In genomic region chr1:207644852-207645631, GRCh38 we compare ENCODE assay signal across 8 cellular contexts. TPM values are rescaled to one million over a fixed set of nuclear protein-coding genes. Genes with fewer than 3 reads are reported as not detected.
DNase-seq lines count a peak whose midpoint lies in the region; ATAC-seq and TF ChIP-seq lines count a peak whose summit lies in the region.

Gene CR1L (plus strand): TSS chr1:207645133. CDS start chr1:207645234, 101 bp downstream.

- peak in 3 of 56 donors; percentile 11 to 31 (median 16) for TF ChIP-seq CTCF in dorsolateral prefrontal cortex (IDR thresholded peaks at IDR 0.05 in 54 of 56, conservative IDR thresholded peaks at IDR 0.05 in 2 of 56; ENCODE audit: low read depth in 1 of 56, partially characterized antibody in 56 of 56)
- TF ChIP-seq CTCF in lower lobe of right lung (IDR thresholded peaks at IDR 0.05), result no peak

- peak; percentile 5 for DNase-seq in DMS 273 treated with DMSO at 0.1 percent for 48 hours (lab: John Stamatoyannopoulos, UW)
- DNase-seq in NCI-H1092 (lab: John Stamatoyannopoulos, UW), result peak; percentile 72
- DNase-seq in activated CD4-positive, alpha-beta T cell treated with anti-CD3 and anti-CD28 coated beads, Interleukin-2, amount 50 U/mL, for 48 hours, result peak; percentile 74 to 83
- peak; percentile 45 to 86 (median 70) for DNase-seq in dorsolateral prefrontal cortex
- DNase-seq in lower lobe of right lung, result peak; percentile 88
- peak; percentile 58 to 76 (median 63) for DNase-seq in stimulated activated CD4-positive, alpha-beta T cell treated with anti-CD3 and anti-CD28 coated beads, TNF-alpha, amount 100 ng/mL, for 48 hours (ENCODE audit: low read depth in 3 of 3)
- DNase-seq in KG1 (lab: John Stamatoyannopoulos, UW), result no peak

- intact Hi-C loops in dorsolateral prefrontal cortex (cut with DNase I) (no loop called here), lower lobe of right lung (cut with DNase I) (no loop called here)

- peak; percentile 82 for ATAC-seq in GM21717 (IDR thresholded peaks at IDR 0.05; ENCODE audit: unreplicated experiment)
- ATAC-seq in lower lobe of right lung, result peak; percentile 97 to 99

- peaks cover 0 to 10% (median 0%) of the 10 kb centered on the region in 45 donors for H3K27me3 ChIP-seq in dorsolateral prefrontal cortex
- no peaks in the 10 kb centered on the region for H3K27me3 ChIP-seq in lower lobe of right lung (ENCODE audit: low read depth)

- peak within 1 kb of the TSS; percentile 33 to 86 (median 70) for H3K4me3 ChIP-seq in dorsolateral prefrontal cortex
- H3K4me3 ChIP-seq in lower lobe of right lung, result peak within 1 kb of the TSS; percentile 67

- peaks cover 7% of the 10 kb centered on the region for H3K4me1 ChIP-seq in lower lobe of right lung

- H3K9me3 ChIP-seq in lower lobe of right lung, result no peaks in the 10 kb centered on the region

- H3K27ac ChIP-seq in dorsolateral prefrontal cortex (no peak within 1 kb of the TSS), lower lobe of right lung (no peak within 1 kb of the TSS)

- H3K36me3 ChIP-seq in lower lobe of right lung, result no peaks in the 10 kb centered on the region

RNA-seq across cellular contexts. Expression of gene CR1L, which starts in this region (rescaled TPM):
- total RNA-seq in dorsolateral prefrontal cortex (1 to 10 TPM in 10 of 120 experiments, under 1 TPM in 7, not detected in 103; 0.28 to 3.5 (median 1.3) TPM), lower lobe of right lung (1.3 TPM)
